Comparison of ENCODE assay signal across 21 cellular contexts in the genomic region with DNA sequence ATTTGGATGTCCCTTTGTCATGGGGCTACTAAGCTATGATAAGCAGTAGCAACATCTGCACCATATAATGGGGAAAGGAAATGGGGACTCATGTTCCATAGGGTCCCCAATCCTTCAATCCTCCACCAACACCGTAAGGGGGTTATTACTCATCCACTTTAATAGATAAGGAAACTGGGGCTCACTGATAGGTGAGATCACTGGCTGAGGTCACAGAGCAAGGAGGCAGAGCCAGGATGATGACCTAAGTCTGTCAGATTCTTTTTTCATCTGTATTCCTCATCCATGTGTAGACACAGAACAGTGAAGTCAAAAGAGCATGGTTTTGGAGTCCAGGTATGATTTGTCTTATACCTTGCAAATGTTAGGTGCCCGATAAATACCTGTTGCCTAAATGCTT. TPM values are rescaled to one million over a fixed set of nuclear protein-coding genes. Genes with fewer than 3 reads are reported as not detected.
"Had no signal": no experiment of that assay in that cellular context is flagged by ENCODE, and none has a peak within 500 bp of the region (broad histone marks: within the 10 kb centered on the region; RNA-seq: fewer than 3 reads in every experiment).

No MANE protein-coding gene starts in this region.

- DNase-seq: occipital lobe; ovary; posterior cingulate gyrus; psoas muscle; right cardiac atrium; right lobe of liver; sigmoid colon; small intestine; stimulated activated CD4-positive, alpha-beta T cell treated with anti-CD3 and anti-CD28 coated beads, Interleukin-15, amount 100 ng/mL, for 24 hours; stimulated activated CD4-positive, alpha-beta T cell treated with anti-CD3 and anti-CD28 coated beads, Interleukin-2, amount 100 ng/mL, for 24 hours; stimulated activated CD4-positive, alpha-beta T cell treated with anti-CD3 and anti-CD28 coated beads, Interleukin-2, amount 100 ng/mL, for 48 hours; stimulated activated CD4-positive, alpha-beta T cell treated with anti-CD3 and anti-CD28 coated beads, Interleukin-4, amount 100 ng/mL, for 24 hours; stimulated activated naive B cell treated with anti-CD40 and anti-IgM and Interleukin-4, amounts not matched to agents 10 μg/mL and 1 μg/mL and 100 μg/mL, for 72 hours; stimulated activated naive CD4-positive, alpha-beta T cell treated with Interleukin-2 at 50 U/mL for 16 hours; stomach; thyroid gland; trophoblast cell; upper lobe of left lung had no signal

- ATAC-seq: psoas muscle; right cardiac atrium; right lobe of liver; stimulated activated effector memory CD8-positive, alpha-beta T cell treated with anti-CD3 and anti-CD28 coated beads, Interleukin-12 subunit alpha, Interleukin-12 subunit beta, amount 100 ng/mL, for 72 hours; stimulated activated naive B cell treated with anti-CD40 and anti-IgM and Interleukin-4, amounts not matched to agents 10 μg/mL and 1 μg/mL and 100 μg/mL, for 72 hours had no signal

RNA-seq across cellular contexts. Expression of a gene that starts 10.5 kb away (rescaled TPM):
- total RNA-seq: osteoblast, right cardiac atrium, right lobe of liver, ureter had no signal
